ENCODE assay signal across 18 cellular contexts in the genomic region with DNA sequence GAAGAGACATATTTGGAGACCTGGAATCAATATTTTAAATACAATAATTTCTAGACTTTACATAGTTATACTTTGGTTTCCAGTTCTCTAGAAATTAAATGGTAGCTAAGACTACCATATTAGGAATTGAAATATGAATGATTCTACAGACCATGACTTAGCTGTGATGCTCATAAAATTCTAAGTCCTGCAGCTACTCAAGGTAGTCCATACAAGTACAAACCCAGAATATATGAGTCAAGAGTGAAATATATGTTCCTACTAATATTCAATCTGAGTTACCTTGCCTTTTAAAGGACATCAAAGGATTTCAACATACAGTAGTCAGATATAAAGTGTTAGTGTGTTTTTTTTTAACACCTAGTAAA. TPM values are rescaled to one million over a fixed set of nuclear protein-coding genes. Genes with fewer than 3 reads are reported as not detected.
DNase-seq lines count a peak whose midpoint lies in the region; ATAC-seq, FAIRE-seq and TF ChIP-seq lines count a peak whose summit lies in the region.
"Had no signal": no experiment of that assay in that cellular context is flagged by ENCODE, and none has a peak within 500 bp of the region (broad histone marks: within the 10 kb centered on the region; RNA-seq: fewer than 3 reads in every experiment).

No MANE protein-coding gene starts in this region.

- TF ChIP-seq POLR2A in body of pancreas (IDR thresholded peaks at IDR 0.05) (no peak), HepG2 (IDR thresholded peaks at IDR 0.05; ENCODE audit: insufficient read depth in 1 of 2, low read depth in 2 of 2, low read length in 2 of 2) (no peak)

- FAIRE-seq in HepG2 (lab: Jason Lieb, UNC) (no peak), HTR-8/SVneo (lab: Jason Lieb, UNC) (no peak)
- FAIRE-seq: D721Med, G401.6, GM12892, GM18507, H1 had no signal

- CTCF ChIA-PET in HepG2 (lab: Yijun Ruan, JAX; ENCODE audit: low intra/inter-chr PET ratio, low total read pairs): no interaction called here

- no TSS peak for BruUV-seq in HepG2 (replicated peaks; lab: Mats Ljungman, UMichigan)

- H3K4me1 ChIP-seq in body of pancreas (peaks cover 26% of the 10 kb centered on the region), HepG2 (ENCODE audit: insufficient read depth, low read length) (peaks cover 70% of the 10 kb centered on the region), ascending aorta (peaks cover 0 to 5% of the 10 kb centered on the region in 2 donors)
- H3K4me1 ChIP-seq: BE2C had no signal

- H4K20me1 ChIP-seq in HepG2 (ENCODE audit: insufficient read depth, low read length): no peaks in the 10 kb centered on the region

- no peak for DNase-seq in LNCaP clone FGC (ENCODE audit: low read depth)
- no peak for DNase-seq in body of pancreas
- DNase-seq in HepG2 (ENCODE audit: low spot score): no peak
- DNase-seq in GM03348 (ENCODE audit: low spot score): no peak
- DNase-seq in ascending aorta (ENCODE audit: low spot score in 2 of 2): no peak
- no peak for DNase-seq in HTR-8/SVneo (ENCODE audit: insufficient read length, low spot score)
- DNase-seq: BE2C; C1 segment of cervical spinal cord; CD4-positive, CD25-positive, alpha-beta regulatory T cell; CD8-positive, alpha-beta memory T cell; H9 had no signal

- H3K4me3 ChIP-seq in LNCaP clone FGC (ENCODE audit: low read depth, low read length): peak overlapping the region; percentile 33
- H3K4me3 ChIP-seq in body of pancreas: no peak overlapping the region
- H3K4me3 ChIP-seq in HepG2 (replicated peaks in 1 of 3; ENCODE audit: insufficient read depth in 1 of 3, low read depth in 2 of 3, low read length in 3 of 3): peak overlapping the region in 2 of 3 experiments; percentile 2 to 13; a peak in 2 of 6 replicates
- H3K4me3 ChIP-seq in ascending aorta: no peak overlapping the region

- H3K79me2 ChIP-seq in HepG2 (ENCODE audit: insufficient read depth, low read length): peaks cover 3% of the 10 kb centered on the region

- H3K36me3 ChIP-seq in body of pancreas (replicated peaks in 1 of 2; ENCODE audit: insufficient read depth in 1 of 2, low read depth in 2 of 2): no peaks in the 10 kb centered on the region
- no peaks in the 10 kb centered on the region; a peak in 1 of 5 replicates for H3K36me3 ChIP-seq in HepG2 (replicated peaks in 1 of 2; ENCODE audit: control insufficient read depth in 1 of 2, insufficient read depth in 2 of 2, low read length in 2 of 2)
- no peaks in the 10 kb centered on the region for H3K36me3 ChIP-seq in ascending aorta
- H3K36me3 ChIP-seq: BE2C had no signal

- intact Hi-C loops in body of pancreas (cut with DNase I): no loop called here
- intact Hi-C loops in HepG2 (cut with micrococcal nuclease; ENCODE audit: unreplicated experiment): loop anchor here (1.0 to 5.0 kb wide), 4 partner anchors 16 to 529 kb away; partner anchors contain the start of gene HNMT
- intact Hi-C loops in ascending aorta (cut with DNase I): no loop called here

- H2AFZ ChIP-seq in HepG2 (ENCODE audit: low read length): no peak overlapping the region

- TF ChIP-seq CTCF in LNCaP clone FGC (IDR thresholded peaks at IDR 0.05; ENCODE audit: control insufficient read depth, extremely low read depth, insufficient read depth) (no peak), body of pancreas (IDR thresholded peaks at IDR 0.05) (no peak), HepG2 (CRISPR knock-in tag; IDR thresholded peaks at IDR 0.05) (no peak), ascending aorta (IDR thresholded peaks at IDR 0.05) (no peak)

- ATAC-seq in body of pancreas: peak; percentile 13
- peak; percentile 58 for ATAC-seq in HepG2
- ATAC-seq in GM21423 (IDR thresholded peaks at IDR 0.05; ENCODE audit: unreplicated experiment): no peak

- no peak for TF ChIP-seq RAD21 in HepG2 (CRISPR knock-in tag; IDR thresholded peaks at IDR 0.05)

- H3K9ac ChIP-seq in HepG2 (ENCODE audit: insufficient read depth, low read depth, low read length): no peak overlapping the region

- H3K27ac ChIP-seq in body of pancreas (peak overlapping the region in 1 of 4 donors; percentile 16), HepG2 (ENCODE audit: extremely low read length, insufficient read depth, low read length) (peak overlapping the region; percentile 69), ascending aorta (no peak overlapping the region)

- H3K9me3 ChIP-seq in body of pancreas (no peaks in the 10 kb centered on the region), HepG2 (ENCODE audit: low read length) (no peaks in the 10 kb centered on the region), ascending aorta (no peaks in the 10 kb centered on the region)
- H3K9me3 ChIP-seq: BE2C, Caco-2 had no signal

- POLR2A ChIA-PET in HepG2 (lab: Yijun Ruan, JAX): interaction anchor here (0.8 to 2.8 kb wide), 13 partner anchors 11 to 549 kb away, joined by 3 to 65 read pairs (median 6); partner anchors contain the start of genes HNMT and SPOPL

- in situ Hi-C loops in HepG2 (cut with HindIII; ENCODE audit: extremely low pct_ligation_motif_present, low pct_unique_long_range_greater_than_20kb): no loop called here

- H3K27me3 ChIP-seq in body of pancreas (no peaks in the 10 kb centered on the region), HepG2 (ENCODE audit: control insufficient read depth in 1 of 2, insufficient read depth in 2 of 2, low read length in 2 of 2) (no peaks in the 10 kb centered on the region), ascending aorta (no peaks in the 10 kb centered on the region)
- H3K27me3 ChIP-seq: BE2C had no signal

- peak overlapping the region; percentile 57 for H3K4me2 ChIP-seq in HepG2 (ENCODE audit: low read depth, low read length)

- no peak; a peak in 1 of 4 replicates for TF ChIP-seq EP300 in HepG2 (IDR thresholded peaks at IDR 0.05; ENCODE audit: low read depth in 2 of 2, low read length in 2 of 2)
- TF ChIP-seq EP300 in HepG2 (CRISPR knock-in tag; IDR thresholded peaks at IDR 0.05; ENCODE audit: borderline replicate concordance): no peak

TF ChIP-seq in HepG2, 621 proteins besides CTCF, POLR2A, EP300 and RAD21 (continues in another document):
- TF ChIP-seq EZH2 (conservative IDR thresholded peaks at IDR 0.05; ENCODE audit: low read depth, low read length) (no peak), CHD2 (IDR thresholded peaks at IDR 0.05; ENCODE audit: low read depth, low read length) (no peak), ZFP36 (IDR thresholded peaks at IDR 0.05; ENCODE audit: borderline replicate concordance, low read depth, low read length, partially characterized antibody) (no peak), FOXM1 (CRISPR knock-in tag; IDR thresholded peaks at IDR 0.05) (no peak), ZNF503 (CRISPR knock-in tag; IDR thresholded peaks at IDR 0.05) (peak; percentile 45; the same call in 1 of the 2 replicates), TCF12 (IDR thresholded peaks at IDR 0.05) (no peak), TCF12 (CRISPR knock-in tag; IDR thresholded peaks at IDR 0.05) (no peak), ZNF260 (CRISPR knock-in tag; IDR thresholded peaks at IDR 0.05; ENCODE audit: borderline replicate concordance, low read depth) (no peak), ZNF619 (CRISPR knock-in tag; IDR thresholded peaks at IDR 0.05) (no peak), ZNF674 (CRISPR knock-in tag; IDR thresholded peaks at IDR 0.05; ENCODE audit: low read depth) (no peak), ZNF557 (CRISPR knock-in tag; IDR thresholded peaks at IDR 0.05) (0 out of 2 replicates have a peak, but pooled peaks have one; percentile 3)
- TF ChIP-seq, protein P1, sequence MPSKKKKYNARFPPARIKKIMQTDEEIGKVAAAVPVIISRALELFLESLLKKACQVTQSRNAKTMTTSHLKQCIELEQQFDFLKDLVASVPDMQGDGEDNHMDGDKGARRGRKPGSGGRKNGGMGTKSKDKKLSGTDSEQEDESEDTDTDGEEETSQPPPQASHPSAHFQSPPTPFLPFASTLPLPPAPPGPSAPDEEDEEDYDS (CRISPR knock-in tag; IDR thresholded peaks at IDR 0.05): peak; percentile 8; the same call in 1 of the 2 replicates

RNA-seq across cellular contexts. Expression of gene SPOPL, which starts 10.1 kb away (rescaled TPM):
- total RNA-seq in body of pancreas (10 to 100 TPM in 1 of 2 donors, 1 to 10 TPM in 1; 9.9 to 20.5 TPM), HepG2 (2016; rRNA removed; fragmentation: Illumina TruSeq; extraction: Trizol) (51.6 and 68.8 TPM in 2 replicates), ascending aorta (9.0 TPM)
- total RNA-seq in HepG2 (2016; cell fraction: cytosol; rRNA removed; fragmentation: Illumina TruSeq; extraction: Trizol; ENCODE audit: low read depth): 10.0 and 11.5 TPM in 2 replicates
- 47.5 and 62.1 TPM in 2 replicates for total RNA-seq in HepG2 (2016; cell fraction: insoluble cytoplasmic fraction; rRNA removed; fragmentation: Illumina TruSeq; extraction: Trizol)
- 48.3 and 49.1 TPM in 2 replicates for total RNA-seq in HepG2 (2016; cell fraction: membrane; rRNA removed; fragmentation: Illumina TruSeq; extraction: Trizol)
- 43.8 and 44.8 TPM in 2 replicates for total RNA-seq in HepG2 (2016; cell fraction: nucleus; rRNA removed; fragmentation: Illumina TruSeq; extraction: Trizol)
- polyA plus RNA-seq in HepG2 (2011; rRNA removed): 11.0 and 12.6 TPM in 2 replicates
- polyA plus RNA-seq in HepG2 (2011; cell fraction: cytosol; rRNA removed): 6.4 and 7.3 TPM in 2 replicates
- polyA plus RNA-seq in HepG2 (2011; cell fraction: nucleus; rRNA removed): 11.9 and 15.1 TPM in 2 replicates
- 18.9 and 24.1 TPM in 2 replicates for polyA plus RNA-seq in HepG2 (2012)
- polyA plus RNA-seq in HepG2 (2016; cell fraction: cytosol; fragmentation: Illumina TruSeq; extraction: Trizol; ENCODE audit: low read depth): 4.1 and 6.0 TPM in 2 replicates
- 33.9 and 34.3 TPM in 2 replicates for polyA plus RNA-seq in HepG2 (2016; cell fraction: insoluble cytoplasmic fraction; fragmentation: Illumina TruSeq; extraction: Trizol; ENCODE audit: low read depth)
- 18.7 and 19.9 TPM in 2 replicates for polyA plus RNA-seq in HepG2 (2016; cell fraction: membrane; fragmentation: Illumina TruSeq; extraction: Trizol; ENCODE audit: low read depth)
- 16.2 and 18.6 TPM in 2 replicates for polyA plus RNA-seq in HepG2 (2016; cell fraction: nucleus; fragmentation: Illumina TruSeq; extraction: Trizol; ENCODE audit: insufficient read depth, low read depth)
- polyA minus RNA-seq in HepG2 (2011; rRNA and poly(A)+ RNA removed; ENCODE audit: low replicate concordance): 4.7 and 17.9 TPM in 2 replicates
- polyA minus RNA-seq in HepG2 (2011; cell fraction: cytosol; rRNA and poly(A)+ RNA removed): 17.1 and 17.5 TPM in 2 replicates
- polyA minus RNA-seq in HepG2 (2011; cell fraction: nucleus; rRNA and poly(A)+ RNA removed): 74.5 and 98.8 TPM in 2 replicates

Comparison
In these comparisons a context has a peak if more than half of its experiments do, and no peak if none do; other contexts are left out.
1. H3K4me3 ChIP-seq: peak in LNCaP clone FGC (single experiment) and HepG2 (2 of 3); none in body of pancreas (0 of 2) and ascending aorta (0 of 2).